In genomic region chr3:30201715-30202114, GRCh38 we compare ENCODE assay signal across 28 cellular contexts.
"Had no signal": no experiment of that assay in that cellular context is flagged by ENCODE, and none has a peak within 500 bp of the region (broad histone marks: within the 10 kb centered on the region; RNA-seq: fewer than 3 reads in every experiment).

No MANE protein-coding gene starts in this region.

- H3K9me3 Mint-ChIP-seq: immature natural killer cell; naive B cell; natural killer cell; neural progenitor cell; stimulated activated effector memory CD8-positive, alpha-beta T cell treated with anti-CD3 and anti-CD28 coated beads, Interleukin-12 subunit alpha, Interleukin-12 subunit beta, amount 100 ng/mL, for 72 hours; stimulated activated naive CD8-positive, alpha-beta T cell treated with anti-CD3 and anti-CD28 coated beads, Interleukin-15, Interleukin-2, amounts not matched to agents 100 ng/mL and 50 ng/mL, for 24 hours had no signal

- H3K9me3 ChIP-seq: neutrophil, suprapubic skin, thoracic aorta, tibial artery, upper lobe of right lung had no signal

- H3K36me3 Mint-ChIP-seq: immature natural killer cell; naive B cell; natural killer cell; neural progenitor cell; stimulated activated effector memory CD8-positive, alpha-beta T cell treated with anti-CD3 and anti-CD28 coated beads, Interleukin-12 subunit alpha, Interleukin-12 subunit beta, amount 100 ng/mL, for 72 hours had no signal

- H3K4me3 ChIP-seq: left ventricle myocardium inferior, lung, neural progenitor cell, skin epidermis, suprapubic skin, thoracic aorta, tibial artery, upper lobe of right lung had no signal

- H3K4me3 Mint-ChIP-seq: immature natural killer cell; mesothelial cell of epicardium; naive B cell; natural killer cell; nephron progenitor cell; neural progenitor cell; stimulated activated effector memory CD8-positive, alpha-beta T cell treated with anti-CD3 and anti-CD28 coated beads, Interleukin-12 subunit alpha, Interleukin-12 subunit beta, amount 100 ng/mL, for 72 hours; stimulated activated naive CD8-positive, alpha-beta T cell treated with anti-CD3 and anti-CD28 coated beads, Interleukin-15, Interleukin-2, amounts not matched to agents 100 ng/mL and 50 ng/mL, for 24 hours had no signal

- H3K79me2 ChIP-seq: parathyroid adenoma had no signal

- DNase-seq: hypothalamus; immature natural killer cell; kidney; left ventricle myocardium inferior; mesendoderm; naive B cell; natural killer cell; nephron progenitor cell; occipital lobe; right cardiac atrium; stimulated activated CD4-positive, alpha-beta T cell treated with anti-CD3 and anti-CD28 coated beads, Interleukin-12 subunit alpha, Interleukin-12 subunit beta, amount 100 ng/mL, for 4 hours; stimulated activated CD4-positive, alpha-beta T cell treated with anti-CD3 and anti-CD28 coated beads, Interleukin-15, amount 100 ng/mL, for 24 hours; stimulated activated CD4-positive, alpha-beta T cell treated with anti-CD3 and anti-CD28 coated beads, Interleukin-4, amount 100 ng/mL, for 24 hours; stimulated activated naive CD4-positive, alpha-beta T cell; tibial artery; trophoblast cell; upper lobe of right lung had no signal

- H3K27me3 ChIP-seq: neural progenitor cell, neutrophil, suprapubic skin, tibial artery, upper lobe of right lung had no signal

- ATAC-seq: natural killer cell; right cardiac atrium; sciatic nerve; stimulated activated effector memory CD8-positive, alpha-beta T cell treated with anti-CD3 and anti-CD28 coated beads, Interleukin-12 subunit alpha, Interleukin-12 subunit beta, amount 100 ng/mL, for 72 hours; upper lobe of right lung had no signal

- H3K4me1 ChIP-seq: neural progenitor cell, parathyroid adenoma, suprapubic skin, upper lobe of right lung had no signal

- H3K4me2 ChIP-seq: neural progenitor cell had no signal

- H3K36me3 ChIP-seq: left ventricle myocardium inferior, neural progenitor cell, neutrophil, suprapubic skin, thoracic aorta, tibial artery, upper lobe of right lung had no signal

- H3K9ac ChIP-seq: neural progenitor cell, parathyroid adenoma had no signal

- H2AFZ ChIP-seq: neural progenitor cell, parathyroid adenoma had no signal

- H3K27ac ChIP-seq: left ventricle myocardium inferior, neural progenitor cell, neutrophil, parathyroid adenoma, skin epidermis, suprapubic skin, thoracic aorta, tibial artery, upper lobe of right lung had no signal

- H3K27ac Mint-ChIP-seq: immature natural killer cell; mesothelial cell of epicardium; natural killer cell; nephron progenitor cell; neural progenitor cell; stimulated activated effector memory CD8-positive, alpha-beta T cell treated with anti-CD3 and anti-CD28 coated beads, Interleukin-12 subunit alpha, Interleukin-12 subunit beta, amount 100 ng/mL, for 72 hours; stimulated activated naive CD8-positive, alpha-beta T cell treated with anti-CD3 and anti-CD28 coated beads, Interleukin-15, Interleukin-2, amounts not matched to agents 100 ng/mL and 50 ng/mL, for 24 hours had no signal

- H3K27me3 Mint-ChIP-seq: naive B cell; stimulated activated naive CD8-positive, alpha-beta T cell treated with anti-CD3 and anti-CD28 coated beads, Interleukin-15, Interleukin-2, amounts not matched to agents 100 ng/mL and 50 ng/mL, for 24 hours had no signal
